Comparison of ENCODE assay signal across 22 cellular contexts in the genomic region with DNA sequence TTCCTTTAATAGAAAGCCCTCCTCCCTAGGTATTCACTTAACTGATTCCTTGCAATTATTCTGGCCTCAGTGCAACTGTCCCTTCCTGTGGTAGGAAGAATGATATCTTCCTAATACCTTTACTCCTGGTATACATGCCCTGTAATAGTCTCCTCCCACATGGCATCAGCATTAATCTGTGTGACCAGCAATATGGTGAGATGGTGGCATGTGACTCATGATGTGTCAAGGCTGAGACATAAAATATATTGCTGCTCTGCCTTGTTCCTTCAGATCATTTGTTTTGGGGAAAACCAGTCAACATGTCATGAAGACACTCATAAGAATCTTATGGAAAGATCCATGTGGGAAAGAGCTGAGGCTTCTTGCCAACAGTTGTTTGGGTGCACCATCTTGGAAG.
A peak's percentile ranks its signal among the peaks of the same experiment; 100 is the strongest.
DNase-seq lines count a peak whose midpoint lies in the region; ATAC-seq, FAIRE-seq and TF ChIP-seq lines count a peak whose summit lies in the region.
"Had no signal": no experiment of that assay in that cellular context is flagged by ENCODE, and none has a peak within 500 bp of the region (broad histone marks: within the 10 kb centered on the region; RNA-seq: fewer than 3 reads in every experiment).

No MANE protein-coding gene starts in this region.

- BruUV-seq in PC-3 (replicated peaks; lab: Mats Ljungman, UMichigan) = no TSS peak

- H3K9me2 ChIP-seq in PC-3 (replicated peaks; ENCODE audit: low read length) (no peaks in the 10 kb centered on the region), hepatocyte (replicated peaks; ENCODE audit: insufficient read depth) (no peaks in the 10 kb centered on the region)

- H3K4me2 ChIP-seq in PC-3 (ENCODE audit: low read length) (no peak overlapping the region), hepatocyte (no peak overlapping the region)
- H3K4me2 ChIP-seq: KMS-11 had no signal

- no peaks in the 10 kb centered on the region for H3K4me1 ChIP-seq in PC-3 (ENCODE audit: insufficient read depth, low read length)
- peaks cover 12% of the 10 kb centered on the region for H3K4me1 ChIP-seq in hepatocyte (ENCODE audit: insufficient read depth)
- H3K4me1 ChIP-seq: BE2C, SJSA1 had no signal

- DNase-seq in GM12891 (ENCODE audit: insufficient read length, low spot score) = no peak
- peak; percentile 47 for DNase-seq in PC-3
- DNase-seq in epithelial cell of esophagus (ENCODE audit: low read depth) = peak; percentile 52
- DNase-seq in renal cortical epithelial cell (ENCODE audit: low read depth) = peak; percentile 8
- DNase-seq in Ammon's horn (ENCODE audit: low spot score) = no peak
- no peak for DNase-seq in hepatocyte (ENCODE audit: low spot score)
- no peak for DNase-seq in T-helper 9 cell
- DNase-seq: BE2C; CD4-positive, CD25-positive, alpha-beta regulatory T cell; COR-L47; DMS153; H9; MG63; NCI-H1048; NCI-H1436; NCI-H2029; NCI-H345; NCI-H524 treated with DMSO at 0.1 percent for 48 hours; SW 1271 had no signal

- no peaks in the 10 kb centered on the region for H3K9me3 ChIP-seq in PC-3 (ENCODE audit: low read length)
- no peaks in the 10 kb centered on the region for H3K9me3 ChIP-seq in hepatocyte (ENCODE audit: low read depth)
- H3K9me3 ChIP-seq: BE2C, MG63, SJSA1 had no signal

- no peak overlapping the region for H3K9ac ChIP-seq in PC-3 (ENCODE audit: low read length)
- H3K9ac ChIP-seq: KMS-11 had no signal

- intact Hi-C loops in PC-3 (cut with micrococcal nuclease) = no loop called here

- H4K20me1 ChIP-seq in PC-3 (ENCODE audit: low read length) = no peaks in the 10 kb centered on the region
- H4K20me1 ChIP-seq in hepatocyte (ENCODE audit: insufficient read depth, poor library complexity, severe bottlenecking) = no peaks in the 10 kb centered on the region

- H3K79me2 ChIP-seq in PC-3 (ENCODE audit: low read length) = no peaks in the 10 kb centered on the region
- no peaks in the 10 kb centered on the region for H3K79me2 ChIP-seq in hepatocyte

- FAIRE-seq in GM12891 (lab: Jason Lieb, UNC) = peak; percentile 62

- TF ChIP-seq CTCF in PC-3 (conservative IDR thresholded peaks at IDR 0.05; ENCODE audit: low read depth, low read length) (no peak), epithelial cell of esophagus (IDR thresholded peaks at IDR 0.05; ENCODE audit: insufficient read depth, low read depth, low read length, missing control alignments) (no peak), hepatocyte (IDR thresholded peaks at IDR 0.05; ENCODE audit: poor library complexity) (no peak)

- no peak for TF ChIP-seq POLR2A in GM12891 (IDR thresholded peaks at IDR 0.05; ENCODE audit: low read depth, low read length)

- CTCF ChIA-PET in PC-3 (lab: Charles Lee) = no interaction called here

- H3K27ac ChIP-seq in PC-3 (ENCODE audit: low read length) (no peak overlapping the region), hepatocyte (no peak overlapping the region)
- H3K27ac ChIP-seq: KMS-11, SJSA1 had no signal

- H3K27me3 ChIP-seq in PC-3 (ENCODE audit: low read length) = no peaks in the 10 kb centered on the region
- H3K27me3 ChIP-seq in hepatocyte = no peaks in the 10 kb centered on the region
- H3K27me3 ChIP-seq: MG63, SJSA1 had no signal

- H3K4me3 ChIP-seq in PC-3 (ENCODE audit: low read length) (no peak overlapping the region), epithelial cell of esophagus (ENCODE audit: low read length) (no peak overlapping the region), hepatocyte (no peak overlapping the region)
- H3K4me3 ChIP-seq: MG63, SJSA1 had no signal

- H3K36me3 ChIP-seq in PC-3 (ENCODE audit: low read depth, low read length) (no peaks in the 10 kb centered on the region), hepatocyte (replicated peaks; ENCODE audit: insufficient read depth, low read depth) (no peaks in the 10 kb centered on the region)
- H3K36me3 ChIP-seq: BE2C, MG63, SJSA1 had no signal

- POLR2A ChIA-PET in PC-3 (lab: Charles Lee; ENCODE audit: unreplicated experiment) = no interaction called here

- no peaks in the 10 kb centered on the region for H3F3A ChIP-seq in PC-3 (ENCODE audit: low read length, unreplicated experiment)

- ATAC-seq in PC-3 (no peak), GM21825 (IDR thresholded peaks at IDR 0.05; ENCODE audit: unreplicated experiment) (no peak)

- no peak overlapping the region for H2AFZ ChIP-seq in PC-3 (ENCODE audit: low read length)
- no peak overlapping the region for H2AFZ ChIP-seq in hepatocyte

TF ChIP-seq in GM12891, 5 proteins besides CTCF, POLR2A, EP300 and RAD21:
- TF ChIP-seq POLR2AphosphoS5 (IDR thresholded peaks at IDR 0.05; ENCODE audit: low read depth, low read length) (no peak), SPI1 (IDR thresholded peaks at IDR 0.05; ENCODE audit: low read depth, low read length) (no peak), PAX5 (IDR thresholded peaks at IDR 0.05; ENCODE audit: insufficient read depth, low read length, severe bottlenecking) (no peak), TAF1 (IDR thresholded peaks at IDR 0.05; ENCODE audit: low read depth, low read length) (no peak), POU2F2 (IDR thresholded peaks at IDR 0.05; ENCODE audit: low read depth, low read length) (no peak)

Comparison
In these comparisons a context has a peak if more than half of its experiments do, and no peak if none do; other contexts are left out.
1. DNase-seq: peak in PC-3 (single experiment), epithelial cell of esophagus (single experiment) and renal cortical epithelial cell (single experiment); none in GM12891 (single experiment), Ammon's horn (single experiment), hepatocyte (single experiment) and T-helper 9 cell (single experiment).